Comparison of ENCODE assay signal across 9 cellular contexts in genomic region chr20:62359491-62360121, GRCh38. TPM values are rescaled to one million over a fixed set of nuclear protein-coding genes. Genes with fewer than 3 reads are reported as not detected.
DNase-seq lines count a peak whose midpoint lies in the region; ATAC-seq and TF ChIP-seq lines count a peak whose summit lies in the region.
"Had no signal": no experiment of that assay in that cellular context is flagged by ENCODE, and none has a peak within 500 bp of the region (broad histone marks: within the 10 kb centered on the region; RNA-seq: fewer than 3 reads in every experiment).

No MANE protein-coding gene starts in this region.

- no peak overlapping the region for H3K4me3 Mint-ChIP-seq in osteocyte (ENCODE audit: unreplicated experiment)

- in situ Hi-C loops in ACHN (cut with HindIII; ENCODE audit: low pct_ligation_motif_present, low pct_unique_long_range_greater_than_20kb, low sequenced_read_pairs) = no loop called here

- H3K4me1 Mint-ChIP-seq in osteocyte (ENCODE audit: unreplicated experiment) = peaks cover 70% of the 10 kb centered on the region

- no peak for TF ChIP-seq CTCF in osteocyte (IDR thresholded peaks at IDR 0.05)

- H3K9me3 Mint-ChIP-seq in osteocyte (ENCODE audit: unreplicated experiment) = no peaks in the 10 kb centered on the region

- H3K27ac Mint-ChIP-seq in osteocyte (ENCODE audit: unreplicated experiment) = peak overlapping the region; percentile 65

- DNase-seq in ACHN (peak; percentile 76), RPMI7951 (ENCODE audit: low read depth) (peak; percentile 100), fibroblast of gingiva (ENCODE audit: low read depth) (peak; percentile 94), osteocyte (ENCODE audit: extremely low spot score, unreplicated experiment) (no peak), ecto neural progenitor cell (ENCODE audit: low spot score) (no peak), middle frontal gyrus (ENCODE audit: extremely low spot score, low spot score) (no peak)
- DNase-seq: NCI-H146 had no signal

- H3K36me3 Mint-ChIP-seq in osteocyte (ENCODE audit: unreplicated experiment) = no peaks in the 10 kb centered on the region

- no peak for ATAC-seq in HG03097 (IDR thresholded peaks at IDR 0.05; ENCODE audit: low FRiP score, unreplicated experiment)
- ATAC-seq in HG03565 (IDR thresholded peaks at IDR 0.05; ENCODE audit: unreplicated experiment) = no peak

- H3K27me3 Mint-ChIP-seq in osteocyte (ENCODE audit: unreplicated experiment) = no peaks in the 10 kb centered on the region

RNA-seq across cellular contexts. Expression of gene LAMA5, which starts 7.5 kb away (rescaled TPM):
- 36.6 and 44.8 TPM in 2 replicates for total RNA-seq in RPMI7951 (2014; rRNA removed; shearing (Covaris generic))
- 201 and 204 TPM in 2 replicates for total RNA-seq in osteocyte

RNA-seq across cellular contexts. Expression of gene RPS21, which starts 27.3 kb away (rescaled TPM):
- total RNA-seq in RPMI7951 (2014; rRNA removed; shearing (Covaris generic)) = 2,665 and 2,752 TPM in 2 replicates
- total RNA-seq in osteocyte = 1,013 and 1,039 TPM in 2 replicates

RNA-seq across cellular contexts. Expression of gene CABLES2, which starts 47.5 kb away (rescaled TPM):
- 4.7 and 7.0 TPM in 2 replicates for total RNA-seq in RPMI7951 (2014; rRNA removed; shearing (Covaris generic))
- 7.8 and 8.8 TPM in 2 replicates for total RNA-seq in osteocyte

RNA-seq across cellular contexts. Expression of gene ADRM1, which starts 56.8 kb away (rescaled TPM):
- 215 and 229 TPM in 2 replicates for total RNA-seq in RPMI7951 (2014; rRNA removed; shearing (Covaris generic))
- 82.6 and 83.9 TPM in 2 replicates for total RNA-seq in osteocyte

Comparison
In these comparisons a context has a peak if more than half of its experiments do, and no peak if none do; other contexts are left out.
1. DNase-seq: peak in ACHN (single experiment), RPMI7951 (single experiment) and fibroblast of gingiva (single experiment); none in osteocyte (single experiment), ecto neural progenitor cell (single experiment) and middle frontal gyrus (single experiment).